In the genomic region with DNA sequence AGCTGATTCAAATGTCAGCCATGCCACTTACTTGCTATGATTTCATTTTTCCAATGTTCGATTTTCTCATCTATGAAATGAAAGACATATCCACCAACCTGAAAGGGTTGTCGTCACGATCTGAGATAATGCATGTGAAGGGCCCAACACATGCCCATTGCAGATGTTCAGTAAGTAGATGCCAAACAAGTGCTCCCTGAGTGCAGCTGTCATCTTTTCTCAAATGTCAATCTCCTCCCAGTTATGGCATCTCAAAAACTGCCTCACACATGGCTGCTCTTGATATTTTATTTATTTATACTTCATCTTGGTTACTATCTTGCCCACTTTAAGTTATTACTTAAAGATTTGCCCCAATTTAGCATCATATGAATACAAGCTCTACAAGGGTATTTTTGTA, we compare ENCODE assay signal across 6 cellular contexts.
"Had no signal": no experiment of that assay in that cellular context is flagged by ENCODE, and none has a peak within 500 bp of the region (broad histone marks: within the 10 kb centered on the region; RNA-seq: fewer than 3 reads in every experiment).

No MANE protein-coding gene starts in this region.

- H3K4me3 ChIP-seq: GM23338 had no signal

- H3K9me3 Mint-ChIP-seq: GM23338, H9, IgD-negative memory B cell had no signal

- H2AFZ ChIP-seq: GM23338 had no signal

- DNase-seq: H9, HCEC 1CT, KBM-7 had no signal

- H3K4me3 Mint-ChIP-seq: GM23338, H9, IgD-negative memory B cell had no signal

- H3K27me3 Mint-ChIP-seq: IgD-negative memory B cell had no signal

- H3K4me2 ChIP-seq: GM23338 had no signal

- H3K4me1 Mint-ChIP-seq: GM23338, H9 had no signal

- H3K27ac Mint-ChIP-seq: GM23338, H9 had no signal

- ATAC-seq: GM23338, HepG2 had no signal
